21 cellular contexts compared by ENCODE assay signal in genomic region chr1:16124377-16125087, GRCh38. TPM values are rescaled to one million over a fixed set of nuclear protein-coding genes. Genes with fewer than 3 reads are reported as not detected.
DNase-seq lines count a peak whose midpoint lies in the region; ATAC-seq and TF ChIP-seq lines count a peak whose summit lies in the region.
"Had no signal": no experiment of that assay in that cellular context is flagged by ENCODE, and none has a peak within 500 bp of the region (broad histone marks: within the 10 kb centered on the region; RNA-seq: fewer than 3 reads in every experiment).

No MANE protein-coding gene starts in this region.

- no peak overlapping the region for H2AFZ ChIP-seq in MM.1S (ENCODE audit: low read length)

- H3K9me3 Mint-ChIP-seq in HFFc6, result no peaks in the 10 kb centered on the region
- H3K9me3 Mint-ChIP-seq in nephron, result no peaks in the 10 kb centered on the region
- no peaks in the 10 kb centered on the region for H3K9me3 Mint-ChIP-seq in T-helper 2 cell treated with Interferon-gamma antibody and Interleukin-4, amounts not matched to agents 5 μg/mL and 100 μg/mL, for 36 hours
- H3K9me3 Mint-ChIP-seq: activated naive CD8-positive, alpha-beta T cell treated with anti-CD3 and anti-CD28 coated beads, Interleukin-2, amount 50 U/mL, for 24 hours; activated T-helper 2 cell treated with anti-CD3 and anti-CD28 coated beads, Interferon-gamma antibody, Interleukin-2, Interleukin-4, amounts not matched to agents 10 μg/mL and 5 μg/mL and 100 μg/mL, durations not matched to agents 14 hours and 24 hours and 36 hours had no signal

- H3K27me3 Mint-ChIP-seq in HFFc6 (ENCODE audit: insufficient read depth) (peaks cover 23% of the 10 kb centered on the region), nephron (ENCODE audit: low read depth) (no peaks in the 10 kb centered on the region)
- H3K27me3 Mint-ChIP-seq in T-helper 2 cell treated with Interferon-gamma antibody and Interleukin-4, amounts not matched to agents 5 μg/mL and 100 μg/mL, for 36 hours (ENCODE audit: low read depth), result no peaks in the 10 kb centered on the region

- no peaks in the 10 kb centered on the region for H3K79me2 ChIP-seq in MM.1S (ENCODE audit: low read length)

- H3K36me3 Mint-ChIP-seq in HFFc6 (ENCODE audit: low read depth) (peaks cover 44% of the 10 kb centered on the region), nephron (ENCODE audit: low read depth) (peaks cover 30% of the 10 kb centered on the region)
- H3K36me3 Mint-ChIP-seq in T-helper 2 cell treated with Interferon-gamma antibody and Interleukin-4, amounts not matched to agents 5 μg/mL and 100 μg/mL, for 36 hours (ENCODE audit: low read depth), result no peaks in the 10 kb centered on the region

- peak overlapping the region in 10 of 11 experiments; percentile 1 to 94 (median 72); a peak in 20 of 22 replicates for H3K4me2 ChIP-seq in BLaER1 treated with 17β-estradiol and CSF1 and Interleukin-3, amounts not matched to agents 10 nM and 100 nM
- H3K4me2 ChIP-seq in MM.1S (ENCODE audit: low read depth, low read length), result no peak overlapping the region
- H3K4me2 ChIP-seq: KMS-11 had no signal

- H3K27ac ChIP-seq in BLaER1 treated with 17β-estradiol and CSF1 and Interleukin-3, amounts not matched to agents 10 nM and 100 nM, result no peak overlapping the region
- no peak overlapping the region for H3K27ac ChIP-seq in MM.1S (ENCODE audit: low read length)
- H3K27ac ChIP-seq: C4-2B, KMS-11, SK-N-MC had no signal

- H3K9me3 ChIP-seq in BLaER1 treated with 17β-estradiol and CSF1 and Interleukin-3, amounts not matched to agents 10 nM and 100 nM (replicated peaks in 1 of 11), result no peaks in the 10 kb centered on the region
- H3K9me3 ChIP-seq in MM.1S (replicated peaks; ENCODE audit: insufficient read depth, low read length), result no peaks in the 10 kb centered on the region

- H3K9me2 ChIP-seq in MM.1S (replicated peaks; ENCODE audit: insufficient read depth, low read length), result no peaks in the 10 kb centered on the region

- no peaks in the 10 kb centered on the region for H3F3A ChIP-seq in MM.1S (ENCODE audit: insufficient read depth, low read length)

- peaks cover 34 to 66% (median 51%) of the 10 kb centered on the region in 10 experiments for H3K4me1 ChIP-seq in BLaER1 treated with 17β-estradiol and CSF1 and Interleukin-3, amounts not matched to agents 10 nM and 100 nM
- no peaks in the 10 kb centered on the region for H3K4me1 ChIP-seq in MM.1S (ENCODE audit: low read length)

- peaks cover 0 to 64% (median 28%) of the 10 kb centered on the region in 11 experiments; a peak in 13 of 22 replicates for H4K20me1 ChIP-seq in BLaER1 treated with 17β-estradiol and CSF1 and Interleukin-3, amounts not matched to agents 10 nM and 100 nM
- no peaks in the 10 kb centered on the region for H4K20me1 ChIP-seq in MM.1S (ENCODE audit: insufficient read depth, low read length)

- H3K9ac ChIP-seq in BLaER1 treated with 17β-estradiol and CSF1 and Interleukin-3, amounts not matched to agents 10 nM and 100 nM, result no peak overlapping the region; a peak in 1 of 22 replicates
- no peak overlapping the region for H3K9ac ChIP-seq in MM.1S (ENCODE audit: low read length)
- H3K9ac ChIP-seq: KMS-11 had no signal

- H3K27ac Mint-ChIP-seq in HFFc6 (peak overlapping the region; percentile 33; the same call in 1 of the 2 replicates), nephron (peak overlapping the region; percentile 42 to 75 (median 58))
- no peak overlapping the region for H3K27ac Mint-ChIP-seq in T-helper 2 cell treated with Interferon-gamma antibody and Interleukin-4, amounts not matched to agents 5 μg/mL and 100 μg/mL, for 36 hours
- H3K27ac Mint-ChIP-seq: activated naive CD8-positive, alpha-beta T cell treated with anti-CD3 and anti-CD28 coated beads, Interleukin-2, amount 50 U/mL, for 24 hours; activated T-helper 2 cell treated with anti-CD3 and anti-CD28 coated beads, Interferon-gamma antibody, Interleukin-2, Interleukin-4, amounts not matched to agents 10 μg/mL and 5 μg/mL and 100 μg/mL, durations not matched to agents 14 hours and 24 hours and 36 hours had no signal

- H3K27me3 ChIP-seq in BLaER1 treated with 17β-estradiol and CSF1 and Interleukin-3, amounts not matched to agents 10 nM and 100 nM, result peaks cover 93 to 98% (median 97%) of the 10 kb centered on the region in 11 experiments
- H3K27me3 ChIP-seq in MM.1S (replicated peaks; ENCODE audit: insufficient read depth, low read length), result peaks cover 96% of the 10 kb centered on the region

- TF ChIP-seq CTCF in HFFc6 (IDR thresholded peaks at IDR 0.05) (no peak), nephron (IDR thresholded peaks at IDR 0.05; ENCODE audit: unreplicated experiment in 3 of 3) (no peak), MM.1S (IDR thresholded peaks at IDR 0.05; ENCODE audit: low read length) (no peak)

- no peaks in the 10 kb centered on the region for H3K36me3 ChIP-seq in BLaER1 treated with 17β-estradiol and CSF1 and Interleukin-3, amounts not matched to agents 10 nM and 100 nM
- no peaks in the 10 kb centered on the region for H3K36me3 ChIP-seq in MM.1S (replicated peaks; ENCODE audit: insufficient read depth, low read length)

- H3K4me3 ChIP-seq in BLaER1 treated with 17β-estradiol and CSF1 and Interleukin-3, amounts not matched to agents 10 nM and 100 nM, result no peak overlapping the region
- no peak overlapping the region for H3K4me3 ChIP-seq in MM.1S (ENCODE audit: low read length)
- H3K4me3 ChIP-seq: SK-N-MC had no signal

- H3K4me1 Mint-ChIP-seq in HFFc6 (ENCODE audit: low read depth) (peaks cover 49% of the 10 kb centered on the region), nephron (peaks cover 40% of the 10 kb centered on the region)
- H3K4me1 Mint-ChIP-seq in T-helper 2 cell treated with Interferon-gamma antibody and Interleukin-4, amounts not matched to agents 5 μg/mL and 100 μg/mL, for 36 hours (ENCODE audit: low read depth), result peaks cover 4% of the 10 kb centered on the region

- ATAC-seq in GM21360 (IDR thresholded peaks at IDR 0.05; ENCODE audit: unreplicated experiment), result no peak
- ATAC-seq: activated naive CD8-positive, alpha-beta T cell treated with anti-CD3 and anti-CD28 coated beads, Interleukin-2, amount 50 U/mL, for 24 hours; left lobe of liver had no signal

- H3K4me3 Mint-ChIP-seq in HFFc6, result no peak overlapping the region; the same call in 1 of the 2 replicates
- H3K4me3 Mint-ChIP-seq in nephron, result no peak overlapping the region
- H3K4me3 Mint-ChIP-seq in T-helper 2 cell treated with Interferon-gamma antibody and Interleukin-4, amounts not matched to agents 5 μg/mL and 100 μg/mL, for 36 hours, result no peak overlapping the region
- H3K4me3 Mint-ChIP-seq: activated naive CD8-positive, alpha-beta T cell treated with anti-CD3 and anti-CD28 coated beads, Interleukin-2, amount 50 U/mL, for 24 hours had no signal

- DNase-seq in HFFc6, result no peak
- DNase-seq in SK-N-DZ (ENCODE audit: low spot score), result peak; percentile 15
- no peak for DNase-seq in T-helper 2 cell treated with Interferon-gamma antibody and Interleukin-4, amounts not matched to agents 5 μg/mL and 100 μg/mL, for 36 hours (ENCODE audit: low spot score)
- no peak for DNase-seq in MM.1S
- DNase-seq in inferior parietal cortex (ENCODE audit: extremely low spot score), result no peak
- DNase-seq: activated CD4-positive, alpha-beta T cell treated with anti-CD3 and anti-CD28 coated beads for 1 hour; activated naive CD8-positive, alpha-beta T cell treated with anti-CD3 and anti-CD28 coated beads, Interleukin-2, amount 50 U/mL, for 24 hours; DMS153; effector memory CD4-positive, alpha-beta T cell; NCI-H1436; NCI-H446; trophoblast cell had no signal

RNA-seq across cellular contexts. Expression of gene EPHA2, which starts 31.3 kb away (rescaled TPM):
- total RNA-seq in HFFc6 (2021; fragmentation: NEBNext Ultra II Directional; extraction: Animal tissue kit (Norgen Biotek cat#: 25700)), result 100 to 1,000 TPM in 1 of 6 experiments, 10 to 100 TPM in 5; 77.3 to 106 (median 81.2) TPM
- 0.08 TPM in 1 of 2 replicates, not detected in the other for polyA plus RNA-seq in SK-N-DZ (2014; cell fraction: cytosol; rRNA removed)
- 0.05 TPM in 1 of 2 replicates, not detected in the other for polyA plus RNA-seq in SK-N-DZ (2014; cell fraction: nucleus; rRNA removed)
- total RNA-seq: activated T-helper 2 cell treated with anti-CD3 and anti-CD28 coated beads, Interferon-gamma antibody, Interleukin-2, Interleukin-4, amounts not matched to agents 10 μg/mL and 5 μg/mL and 100 μg/mL, durations not matched to agents 14 hours and 24 hours and 36 hours had no signal

RNA-seq across cellular contexts. Expression of gene FAM131C, which starts 51.1 kb away (rescaled TPM):
- 1 to 10 TPM in 1 of 6 experiments, under 1 TPM in 5; 0.26 to 1.3 (median 0.74) TPM for total RNA-seq in HFFc6 (2021; fragmentation: NEBNext Ultra II Directional; extraction: Animal tissue kit (Norgen Biotek cat#: 25700))
- polyA plus RNA-seq in SK-N-DZ (2014; cell fraction: cytosol; rRNA removed), result 0.13 TPM in 1 of 2 replicates, not detected in the other
- not detected in 2 replicates for polyA plus RNA-seq in SK-N-DZ (2014; cell fraction: nucleus; rRNA removed)
- total RNA-seq: left lobe of liver, myocyte had no signal
